1 cellular context compared by ENCODE assay signal in the genomic region with DNA sequence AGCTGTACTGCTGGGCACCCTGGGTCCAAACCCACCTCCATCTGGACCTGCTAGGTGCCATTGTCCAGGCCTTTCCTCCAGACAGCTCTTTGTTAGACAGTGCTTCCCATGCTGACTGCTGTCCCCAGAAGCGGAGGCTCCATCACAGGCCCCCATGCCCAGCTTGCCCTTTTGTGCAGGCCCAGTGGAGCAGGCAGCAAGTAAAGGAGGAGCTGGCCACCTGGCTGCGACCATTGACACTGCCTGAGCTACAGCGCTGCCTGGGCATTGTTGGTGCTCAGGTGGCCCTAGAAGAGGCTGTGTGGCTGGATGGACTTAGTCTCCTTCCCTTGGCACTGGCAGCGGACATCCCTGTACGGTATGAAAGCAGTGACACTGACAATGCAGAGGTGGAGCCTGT.
TF ChIP-seq lines count a peak whose summit lies in the region.

No MANE protein-coding gene starts in this region.

TF ChIP-seq in HepG2, 621 proteins besides CTCF, POLR2A, EP300 and RAD21:
- TF ChIP-seq CCDC6 (CRISPR knock-in tag; IDR thresholded peaks at IDR 0.05) (no peak), ZNF768 (CRISPR knock-in tag; IDR thresholded peaks at IDR 0.05) (no peak), ZNF446 (CRISPR knock-in tag; IDR thresholded peaks at IDR 0.05) (no peak), BHLHE40 (IDR thresholded peaks at IDR 0.05; ENCODE audit: low read length) (no peak), YEATS2 (CRISPR knock-in tag; IDR thresholded peaks at IDR 0.05; ENCODE audit: borderline replicate concordance) (no peak), JUNB (CRISPR knock-in tag; IDR thresholded peaks at IDR 0.05; ENCODE audit: borderline replicate concordance) (no peak), HMG20B (CRISPR knock-in tag; conservative IDR thresholded peaks at IDR 0.05) (no peak), PAWR (CRISPR knock-in tag; IDR thresholded peaks at IDR 0.05; ENCODE audit: borderline replicate concordance) (no peak), NFE2L2 (IDR thresholded peaks at IDR 0.05; ENCODE audit: low read length) (no peak), KLF6 (CRISPR knock-in tag; IDR thresholded peaks at IDR 0.05) (no peak), ZNF484 (CRISPR knock-in tag; IDR thresholded peaks at IDR 0.05; ENCODE audit: borderline replicate concordance, low read depth) (no peak), FOXC1 (CRISPR knock-in tag; IDR thresholded peaks at IDR 0.05; ENCODE audit: borderline replicate concordance) (no peak)
- TF ChIP-seq, protein P1, sequence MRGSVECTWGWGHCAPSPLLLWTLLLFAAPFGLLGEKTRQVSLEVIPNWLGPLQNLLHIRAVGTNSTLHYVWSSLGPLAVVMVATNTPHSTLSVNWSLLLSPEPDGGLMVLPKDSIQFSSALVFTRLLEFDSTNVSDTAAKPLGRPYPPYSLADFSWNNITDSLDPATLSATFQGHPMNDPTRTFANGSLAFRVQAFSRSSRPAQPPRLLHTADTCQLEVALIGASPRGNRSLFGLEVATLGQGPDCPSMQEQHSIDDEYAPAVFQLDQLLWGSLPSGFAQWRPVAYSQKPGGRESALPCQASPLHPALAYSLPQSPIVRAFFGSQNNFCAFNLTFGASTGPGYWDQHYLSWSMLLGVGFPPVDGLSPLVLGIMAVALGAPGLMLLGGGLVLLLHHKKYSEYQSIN (CRISPR knock-in tag; IDR thresholded peaks at IDR 0.05; ENCODE audit: borderline replicate concordance) = no peak
